In the genomic region with DNA sequence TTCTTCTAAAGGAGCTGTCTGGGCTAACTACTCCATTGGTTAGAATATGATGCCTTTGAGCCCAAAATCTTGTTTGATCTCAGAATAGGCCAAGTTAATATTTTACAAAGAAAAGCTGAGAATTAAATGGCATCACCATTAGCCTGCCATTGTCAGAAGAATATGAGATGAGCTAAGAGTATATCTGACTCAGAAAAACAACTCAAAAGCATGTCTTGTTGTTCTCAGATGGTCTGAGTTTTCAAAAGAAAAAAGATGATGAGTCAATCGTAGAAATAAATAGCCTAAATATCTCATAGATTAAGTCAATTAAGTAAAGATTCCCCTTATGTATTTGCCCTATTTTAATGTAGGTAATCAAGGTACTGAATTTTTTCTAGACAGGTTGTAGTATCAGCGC, we compare ENCODE assay signal across 25 cellular contexts.
DNase-seq lines count a peak whose midpoint lies in the region; ATAC-seq and TF ChIP-seq lines count a peak whose summit lies in the region.
"Had no signal": no experiment of that assay in that cellular context is flagged by ENCODE, and none has a peak within 500 bp of the region (broad histone marks: within the 10 kb centered on the region; RNA-seq: fewer than 3 reads in every experiment).

No MANE protein-coding gene starts in this region.

- no peak overlapping the region for H4K91ac ChIP-seq in IMR-90 (ENCODE audit: insufficient read depth, low read depth, low read length)

- H3K14ac ChIP-seq in IMR-90 (replicated peaks; ENCODE audit: low read depth, low read length): no peak overlapping the region

- POLR2A ChIA-PET in IMR-90 (lab: Charles Lee; ENCODE audit: unreplicated experiment): interaction anchor here (0.6 to 0.8 kb wide), 4 partner anchors 34 to 202 kb away, joined by 3 to 7 read pairs (median 5); no protein-coding TSS in a partner anchor

- H3K9me1 ChIP-seq in IMR-90 (ENCODE audit: insufficient read depth, low read length): peaks cover 10% of the 10 kb centered on the region; the same call in 1 of the 2 replicates

- no peak overlapping the region for H4K5ac ChIP-seq in IMR-90 (ENCODE audit: low read depth, low read length)

- H3K36me3 ChIP-seq in IMR-90 (ENCODE audit: control insufficient read depth, insufficient read depth, low read length): no peaks in the 10 kb centered on the region
- H3K36me3 ChIP-seq in kidney epithelial cell (ENCODE audit: control insufficient read depth, insufficient read depth, low read length): no peaks in the 10 kb centered on the region
- H3K36me3 ChIP-seq in upper lobe of left lung: no peaks in the 10 kb centered on the region
- no peaks in the 10 kb centered on the region for H3K36me3 ChIP-seq in tibial nerve
- H3K36me3 ChIP-seq in neural progenitor cell: no peaks in the 10 kb centered on the region
- H3K36me3 ChIP-seq: heart right ventricle, left lung, right lobe of liver had no signal

- H3K9me3 ChIP-seq in IMR-90 (ENCODE audit: control insufficient read depth, insufficient read depth, low read length) (no peaks in the 10 kb centered on the region), upper lobe of left lung (no peaks in the 10 kb centered on the region), tibial nerve (no peaks in the 10 kb centered on the region), neural progenitor cell (ENCODE audit: low read depth) (no peaks in the 10 kb centered on the region)
- H3K9me3 ChIP-seq: heart right ventricle, left lung, right lobe of liver had no signal

- peak overlapping the region; percentile 62; the same call in 1 of the 2 replicates for H2BK20ac ChIP-seq in IMR-90 (ENCODE audit: low read depth, low read length)

- peaks cover 20% of the 10 kb centered on the region for H3K4me1 Mint-ChIP-seq in neural progenitor cell
- H3K4me1 Mint-ChIP-seq: activated CD8-positive, alpha-beta memory T cell treated with anti-CD3 and anti-CD28 coated beads, Interleukin-2, amount 10 ng/mL, durations not matched to agents 7 days and 5 days; CD8-positive, alpha-beta memory T cell; IgD-negative memory B cell had no signal

- dilution Hi-C loops in IMR-90 (cut with HindIII; ENCODE audit: low sequenced_read_pairs, unreplicated experiment): no loop called here

- DNase-seq in IMR-90 (peak; percentile 81), astrocyte of the spinal cord (ENCODE audit: low read depth, low spot score) (peak; percentile 22), kidney epithelial cell (ENCODE audit: low read depth) (peak; percentile 21), upper lobe of left lung (no peak), GM19238 (ENCODE audit: insufficient read length, low spot score) (no peak), tibial nerve (ENCODE audit: low spot score in 2 of 2) (no peak), neural progenitor cell (ENCODE audit: low spot score) (no peak)
- DNase-seq: activated CD4-positive, alpha-beta T cell treated with anti-CD3 and anti-CD28 coated beads, Interleukin-2, amount 10 ng/mL, durations not matched to agents 24 days and 14 days; activated CD8-positive, alpha-beta memory T cell treated with anti-CD3 and anti-CD28 coated beads, Interleukin-2, amount 10 ng/mL, durations not matched to agents 7 days and 5 days; activated naive CD8-positive, alpha-beta T cell treated with anti-CD3 and anti-CD28 coated beads for 36 hours; CD8-positive, alpha-beta memory T cell; cortex of kidney; DMS53; endodermal cell; heart right ventricle; left lung; NCI-H1417; NCI-H2107; NCI-H510A; NK-92 treated with Interleukin-12 subunit alpha and Interleukin-12 subunit beta, amount 100 ng/mL, for 24 hours; right lobe of liver had no signal

- H2AK9ac ChIP-seq in IMR-90 (replicated peaks; ENCODE audit: low read depth, low read length, poor library complexity): no peak overlapping the region

- no peaks in the 10 kb centered on the region for H3K27me3 ChIP-seq in IMR-90 (ENCODE audit: control insufficient read depth, insufficient read depth, low read length)
- H3K27me3 ChIP-seq in kidney epithelial cell (ENCODE audit: control insufficient read depth, insufficient read depth, low read length): no peaks in the 10 kb centered on the region
- no peaks in the 10 kb centered on the region for H3K27me3 ChIP-seq in upper lobe of left lung
- no peaks in the 10 kb centered on the region for H3K27me3 ChIP-seq in tibial nerve
- no peaks in the 10 kb centered on the region for H3K27me3 ChIP-seq in neural progenitor cell
- H3K27me3 ChIP-seq: heart right ventricle, left lung, right lobe of liver had no signal

- intact Hi-C loops in IMR-90 (cut with micrococcal nuclease): no loop called here

- peak overlapping the region; percentile 98 for H2BK5ac ChIP-seq in IMR-90 (ENCODE audit: low read depth, low read length, poor library complexity, severe bottlenecking)

- H3K4me2 ChIP-seq in IMR-90 (ENCODE audit: low read depth, low read length): no peak overlapping the region
- H3K4me2 ChIP-seq in neural progenitor cell: no peak overlapping the region

- H3K18ac ChIP-seq in IMR-90 (ENCODE audit: low read depth, low read length): peak overlapping the region; percentile 65

- BruUV-seq in IMR-90 (replicated peaks; lab: Mats Ljungman, UMichigan): TSS peak; percentile 6

- H2BK15ac ChIP-seq in IMR-90 (ENCODE audit: low read depth, low read length): peak overlapping the region; percentile 96; the same call in 1 of the 3 replicates

- H3K27ac Mint-ChIP-seq in neural progenitor cell: no peak overlapping the region
- H3K27ac Mint-ChIP-seq: activated CD4-positive, alpha-beta T cell treated with anti-CD3 and anti-CD28 coated beads, Interleukin-2, amount 10 ng/mL, durations not matched to agents 24 days and 14 days; activated CD8-positive, alpha-beta memory T cell treated with anti-CD3 and anti-CD28 coated beads, Interleukin-2, amount 10 ng/mL, durations not matched to agents 7 days and 5 days; activated naive CD8-positive, alpha-beta T cell treated with anti-CD3 and anti-CD28 coated beads for 36 hours; CD8-positive, alpha-beta memory T cell; endodermal cell; IgD-negative memory B cell had no signal

- peak overlapping the region; percentile 55; the same call in 1 of the 2 replicates for H3K4ac ChIP-seq in IMR-90 (ENCODE audit: low read depth, low read length)

- CTCF ChIA-PET in IMR-90 (lab: Yijun Ruan, JAX): interaction anchor here (0.6 to 0.9 kb wide), 2 partner anchors 145 to 210 kb away, joined by 3 to 4 read pairs; no protein-coding TSS in a partner anchor

- H3K27ac ChIP-seq in IMR-90 (ENCODE audit: insufficient read depth, low read length) (peak overlapping the region; percentile 30; the same call in 1 of the 2 replicates), upper lobe of left lung (peak overlapping the region; percentile 63 to 77 (median 68)), tibial nerve (no peak overlapping the region), neural progenitor cell (no peak overlapping the region)
- H3K27ac ChIP-seq: HL-60, right lobe of liver, VCaP had no signal

- H2AK5ac ChIP-seq in IMR-90 (ENCODE audit: low read depth, low read length): no peak overlapping the region; the same call in 1 of the 2 replicates

- H3K36me3 Mint-ChIP-seq in neural progenitor cell: no peaks in the 10 kb centered on the region
- H3K36me3 Mint-ChIP-seq: activated CD8-positive, alpha-beta memory T cell treated with anti-CD3 and anti-CD28 coated beads, Interleukin-2, amount 10 ng/mL, durations not matched to agents 7 days and 5 days; activated naive CD8-positive, alpha-beta T cell treated with anti-CD3 and anti-CD28 coated beads for 36 hours; IgD-negative memory B cell; natural killer cell treated with Interleukin-12 subunit alpha and Interleukin-12 subunit beta and Interleukin-15 and Interleukin-18, amount 100 ng/mL, for 72 hours had no signal

- TF ChIP-seq RAD21 in IMR-90 (IDR thresholded peaks at IDR 0.05; ENCODE audit: low read length): no peak

- ATAC-seq in IMR-90 (ENCODE audit: low read depth): no peak
- ATAC-seq in upper lobe of left lung (ENCODE audit: low FRiP score in 2 of 2): no peak
- ATAC-seq: activated CD8-positive, alpha-beta memory T cell treated with anti-CD3 and anti-CD28 coated beads, Interleukin-2, amount 10 ng/mL, durations not matched to agents 7 days and 5 days; heart right ventricle; left lung; natural killer cell treated with Interleukin-12 subunit alpha and Interleukin-12 subunit beta and Interleukin-15 and Interleukin-18, amount 100 ng/mL, for 72 hours; right lobe of liver had no signal

- in situ Hi-C loops in IMR-90 (cut with MboI; ENCODE audit: low sequenced_read_pairs): loop anchor here (5.0 kb wide), 2 partner anchors 105 to 190 kb away; no protein-coding TSS in a partner anchor
- in situ Hi-C loops in astrocyte of the spinal cord (cut with HindIII; ENCODE audit: low sequenced_read_pairs): no loop called here

- H2BK120ac ChIP-seq in IMR-90 (ENCODE audit: low read depth, low read length): peak overlapping the region; percentile 97; the same call in 1 of the 2 replicates

- H3K9ac ChIP-seq in IMR-90 (ENCODE audit: low read depth, low read length): no peak overlapping the region
- H3K9ac ChIP-seq in neural progenitor cell: no peak overlapping the region

- peaks cover 17% of the 10 kb centered on the region for H3F3A ChIP-seq in neural progenitor cell (ENCODE audit: low read depth)

- H3K9me3 Mint-ChIP-seq in neural progenitor cell: no peaks in the 10 kb centered on the region
- H3K9me3 Mint-ChIP-seq: activated naive CD8-positive, alpha-beta T cell treated with anti-CD3 and anti-CD28 coated beads for 36 hours; CD8-positive, alpha-beta memory T cell; endodermal cell; IgD-negative memory B cell; natural killer cell treated with Interleukin-12 subunit alpha and Interleukin-12 subunit beta and Interleukin-15 and Interleukin-18, amount 100 ng/mL, for 72 hours had no signal

- TF ChIP-seq EP300 in upper lobe of left lung (IDR thresholded peaks at IDR 0.05) (no peak), tibial nerve (IDR thresholded peaks at IDR 0.05) (no peak)

- H3K4me1 ChIP-seq in IMR-90 (ENCODE audit: control insufficient read depth, insufficient read depth, low read length) (peaks cover 12% of the 10 kb centered on the region), upper lobe of left lung (peaks cover 8 to 37% (median 23%) of the 10 kb centered on the region in 4 donors), tibial nerve (peaks cover 0 to 42% (median 8%) of the 10 kb centered on the region in 4 donors), neural progenitor cell (peaks cover 8% of the 10 kb centered on the region)
- H3K4me1 ChIP-seq: right lobe of liver had no signal

- H4K8ac ChIP-seq in IMR-90 (ENCODE audit: low read depth in 2 of 2, low read length in 2 of 2): peak overlapping the region in 1 of 2 experiments; percentile 3; a peak in 1 of 4 replicates

- no peak for TF ChIP-seq CTCF in IMR-90 (conservative IDR thresholded peaks at IDR 0.05; ENCODE audit: low read depth, low read length)
- TF ChIP-seq CTCF in astrocyte of the spinal cord (IDR thresholded peaks at IDR 0.05; ENCODE audit: low read depth, low read length): no peak
- TF ChIP-seq CTCF in kidney epithelial cell (IDR thresholded peaks at IDR 0.05; ENCODE audit: insufficient read depth, low read length, poor library complexity, severe bottlenecking): no peak
- no peak for TF ChIP-seq CTCF in upper lobe of left lung (IDR thresholded peaks at IDR 0.05)
- TF ChIP-seq CTCF in tibial nerve (IDR thresholded peaks at IDR 0.05): no peak
- TF ChIP-seq CTCF in neural progenitor cell (IDR thresholded peaks at IDR 0.05): no peak

- WGBS in IMR-90 (ENCODE audit: extremely low coverage in 2 of 2, insufficient read length in 1 of 2), 2 experiments: no CpG with 5 or more reads among the region's 2 CpGs
- WGBS in upper lobe of left lung, 2 donors: 90 to 98% methylated on average over 2 of the region's 2 CpGs
- 92 to 95% methylated on average over 2 of the region's 2 CpGs for WGBS in tibial nerve, 2 donors

- no peaks in the 10 kb centered on the region for H3K27me3 Mint-ChIP-seq in neural progenitor cell (ENCODE audit: insufficient read depth, low read depth)
- H3K27me3 Mint-ChIP-seq: activated CD8-positive, alpha-beta memory T cell treated with anti-CD3 and anti-CD28 coated beads, Interleukin-2, amount 10 ng/mL, durations not matched to agents 7 days and 5 days; activated naive CD8-positive, alpha-beta T cell treated with anti-CD3 and anti-CD28 coated beads for 36 hours; CD8-positive, alpha-beta memory T cell; IgD-negative memory B cell; natural killer cell treated with Interleukin-12 subunit alpha and Interleukin-12 subunit beta and Interleukin-15 and Interleukin-18, amount 100 ng/mL, for 72 hours had no signal

- H3K23ac ChIP-seq in IMR-90 (ENCODE audit: low read depth, low read length): 0 out of 2 replicates have a peak overlapping the region, but pooled peaks have one; percentile 42

- peak overlapping the region; percentile 44; the same call in 1 of the 2 replicates for H3K56ac ChIP-seq in IMR-90 (ENCODE audit: extremely low read depth, insufficient read depth, low read length)

- H4K20me1 ChIP-seq in IMR-90 (ENCODE audit: insufficient read depth, low read length) (no peaks in the 10 kb centered on the region), neural progenitor cell (ENCODE audit: low read depth) (no peaks in the 10 kb centered on the region)

- H3K4me3 ChIP-seq in IMR-90 (ENCODE audit: insufficient read depth, low read depth, low read length): no peak overlapping the region
- H3K4me3 ChIP-seq in astrocyte of the spinal cord (ENCODE audit: low read depth, low read length): no peak overlapping the region
- H3K4me3 ChIP-seq in kidney epithelial cell (ENCODE audit: low read depth, low read length): no peak overlapping the region
- no peak overlapping the region for H3K4me3 ChIP-seq in upper lobe of left lung
- H3K4me3 ChIP-seq in tibial nerve: no peak overlapping the region
- H3K4me3 ChIP-seq in neural progenitor cell: no peak overlapping the region
- H3K4me3 ChIP-seq: heart right ventricle, left lung, right lobe of liver had no signal

- TF ChIP-seq POLR2A in IMR-90 (IDR thresholded peaks at IDR 0.05; ENCODE audit: low read depth, low read length) (no peak), upper lobe of left lung (IDR thresholded peaks at IDR 0.05) (no peak), tibial nerve (IDR thresholded peaks at IDR 0.05) (no peak)

- H2AFZ ChIP-seq in IMR-90 (replicated peaks; ENCODE audit: low read length, poor library complexity) (no peak overlapping the region), neural progenitor cell (replicated peaks) (no peak overlapping the region)

- no peaks in the 10 kb centered on the region for H3K79me2 ChIP-seq in neural progenitor cell (ENCODE audit: low read depth)

- H3K4me3 Mint-ChIP-seq in neural progenitor cell: no peak overlapping the region
- H3K4me3 Mint-ChIP-seq: activated CD4-positive, alpha-beta T cell treated with anti-CD3 and anti-CD28 coated beads, Interleukin-2, amount 10 ng/mL, durations not matched to agents 24 days and 14 days; activated CD8-positive, alpha-beta memory T cell treated with anti-CD3 and anti-CD28 coated beads, Interleukin-2, amount 10 ng/mL, durations not matched to agents 7 days and 5 days; activated naive CD8-positive, alpha-beta T cell treated with anti-CD3 and anti-CD28 coated beads for 36 hours; endodermal cell; IgD-negative memory B cell; natural killer cell treated with Interleukin-12 subunit alpha and Interleukin-12 subunit beta and Interleukin-15 and Interleukin-18, amount 100 ng/mL, for 72 hours had no signal

- H3K79me1 ChIP-seq in IMR-90 (ENCODE audit: low read depth in 1 of 2, low read length in 2 of 2): peaks cover 3 to 17% of the 10 kb centered on the region in 2 experiments; a peak in 2 of 4 replicates

Comparison
In these comparisons a context has a peak if more than half of its experiments do, and no peak if none do; other contexts are left out.
1. DNase-seq: peak in IMR-90 (single experiment), astrocyte of the spinal cord (single experiment) and kidney epithelial cell (single experiment); none in upper lobe of left lung (0 of 2), GM19238 (single experiment), tibial nerve (0 of 2) and neural progenitor cell (single experiment).
2. H3K27ac ChIP-seq: peak in IMR-90 (single experiment) and upper lobe of left lung (4 of 4); none in tibial nerve (0 of 4) and neural progenitor cell (single experiment).